9 cellular contexts compared by ENCODE assay signal in genomic region chr5:100623719-100624118, GRCh38.
DNase-seq lines count a peak whose midpoint lies in the region; ATAC-seq lines count a peak whose summit lies in the region.
"Had no signal": no experiment of that assay in that cellular context is flagged by ENCODE, and none has a peak within 500 bp of the region (broad histone marks: within the 10 kb centered on the region; RNA-seq: fewer than 3 reads in every experiment).

No MANE protein-coding gene starts in this region.

- no peak overlapping the region for H3K27ac ChIP-seq in mesendoderm (ENCODE audit: low read depth, low read length)
- H3K27ac ChIP-seq: BLaER1 had no signal

- H3K9ac ChIP-seq in mesendoderm (ENCODE audit: low read length) = no peak overlapping the region
- H3K9ac ChIP-seq: BLaER1 had no signal

- H3K79me2 ChIP-seq in mesendoderm (ENCODE audit: control insufficient read depth, insufficient read depth, low read length) = no peaks in the 10 kb centered on the region

- no peaks in the 10 kb centered on the region for H3K27me3 ChIP-seq in mesendoderm (ENCODE audit: insufficient read depth, low read length, poor library complexity)
- H3K27me3 ChIP-seq: BLaER1 had no signal

- no peak overlapping the region for H2BK15ac ChIP-seq in mesendoderm (replicated peaks; ENCODE audit: low read depth)

- H3K23ac ChIP-seq in mesendoderm (ENCODE audit: low read length) = no peak overlapping the region

- no peaks in the 10 kb centered on the region for H3K4me1 ChIP-seq in mesendoderm (ENCODE audit: control insufficient read depth, low read depth, low read length)
- H3K4me1 ChIP-seq: BLaER1 had no signal

- H3K56ac ChIP-seq in mesendoderm (ENCODE audit: low read length) = no peak overlapping the region

- peak; percentile 95 for ATAC-seq in GM21723 (IDR thresholded peaks at IDR 0.05; ENCODE audit: unreplicated experiment)

- intact Hi-C loops in posterior cingulate gyrus (cut with DNase I) = no loop called here

- no peak overlapping the region for H3K18ac ChIP-seq in mesendoderm (ENCODE audit: low read length)

- no peak overlapping the region for H4K8ac ChIP-seq in mesendoderm (ENCODE audit: low read depth, low read length)

- H2AK5ac ChIP-seq in mesendoderm (ENCODE audit: low read length) = no peak overlapping the region

- H3K4ac ChIP-seq in mesendoderm (ENCODE audit: low read depth, low read length) = no peak overlapping the region

- H3K4me2 ChIP-seq in mesendoderm (ENCODE audit: low read length) = no peak overlapping the region
- H3K4me2 ChIP-seq: BLaER1 had no signal

- no peaks in the 10 kb centered on the region for H3K79me1 ChIP-seq in mesendoderm (ENCODE audit: low read length)

- no peak overlapping the region for H4K5ac ChIP-seq in mesendoderm (ENCODE audit: low read length)

- no peak overlapping the region for H2BK120ac ChIP-seq in mesendoderm (ENCODE audit: low read depth, low read length)

- no peaks in the 10 kb centered on the region for H3K36me3 ChIP-seq in mesendoderm (ENCODE audit: control insufficient read depth, insufficient read depth, low read length)
- H3K36me3 ChIP-seq: BLaER1 had no signal

- WGBS in mesendoderm (ENCODE audit: extremely low coverage, insufficient coverage, low lambda C conversion rate) = no CpG with 5 or more reads among the region's 2 CpGs

- no peak overlapping the region for H2BK5ac ChIP-seq in mesendoderm (ENCODE audit: low read length)

- H3K4me3 ChIP-seq in mesendoderm (ENCODE audit: low read length) = no peak overlapping the region
- H3K4me3 ChIP-seq: BLaER1 had no signal

- peak; percentile 11 for DNase-seq in NCI-H1105 treated with DMSO at 0.1 percent for 48 hours (lab: John Stamatoyannopoulos, UW)
- no peak for DNase-seq in NCI-H1105 (lab: John Stamatoyannopoulos, UW)
- DNase-seq in LHCN-M2 (ENCODE audit: low read depth) = peak; percentile 57
- DNase-seq in amniotic epithelial cell (ENCODE audit: low read depth) = peak; percentile 44
- peak; percentile 14 for DNase-seq in mesendoderm
- DNase-seq in NCI-H2171 treated with DMSO at 0.1 percent for 48 hours (lab: John Stamatoyannopoulos, UW) = no peak
- DNase-seq in posterior cingulate gyrus = no peak

Comparison
In these comparisons a context has a peak if more than half of its experiments do, and no peak if none do; other contexts are left out.
1. DNase-seq: peak in NCI-H1105 treated with DMSO at 0.1 percent for 48 hours (single experiment), LHCN-M2 (single experiment), amniotic epithelial cell (single experiment) and mesendoderm (single experiment); none in NCI-H1105 (single experiment), NCI-H2171 treated with DMSO at 0.1 percent for 48 hours (single experiment) and posterior cingulate gyrus (0 of 10).